In genomic region chr2:26764078-26764887, GRCh38 we compare ENCODE assay signal across 8 cellular contexts. TPM values are rescaled to one million over a fixed set of nuclear protein-coding genes. Genes with fewer than 3 reads are reported as not detected.
A peak's percentile ranks its signal among the peaks of the same experiment; 100 is the strongest.
DNase-seq lines count a peak whose midpoint lies in the region; ATAC-seq and TF ChIP-seq lines count a peak whose summit lies in the region.

TSS of gene SLC35F6 (plus strand) at chr2:26764284. CDS start at chr2:26764350, 66 bp downstream.

- H3K27ac ChIP-seq in WERI-Rb-1 (peak within 1 kb of the TSS; percentile 80), breast epithelium (peak within 1 kb of the TSS; percentile 93 to 94), iPS-20b (ENCODE audit: low read length) (no peak within 1 kb of the TSS), skeletal muscle tissue (ENCODE audit: low read depth, low read length) (peak within 1 kb of the TSS; percentile 81)

- peak; percentile 88 for TF ChIP-seq POLR2A in breast epithelium (IDR thresholded peaks at IDR 0.05)

- H3K9me3 ChIP-seq in WERI-Rb-1 (ENCODE audit: severe bottlenecking) (peaks cover 4% of the 10 kb centered on the region), breast epithelium (no peaks in the 10 kb centered on the region), iPS-20b (ENCODE audit: insufficient read depth, low read depth, low read length) (no peaks in the 10 kb centered on the region), skeletal muscle tissue (ENCODE audit: control insufficient read depth in 3 of 3, low read length in 3 of 3) (no peaks in the 10 kb centered on the region)

- H3K36me3 ChIP-seq in WERI-Rb-1: peaks cover 12% of the 10 kb centered on the region
- H3K36me3 ChIP-seq in breast epithelium: no peaks in the 10 kb centered on the region
- H3K36me3 ChIP-seq in iPS-20b (ENCODE audit: insufficient read depth, low read depth, low read length): no peaks in the 10 kb centered on the region
- H3K36me3 ChIP-seq in skeletal muscle tissue (ENCODE audit: control insufficient read depth in 3 of 3, insufficient read depth in 3 of 3, low read length in 3 of 3): no peaks in the 10 kb centered on the region

- H3K4me3 ChIP-seq in WERI-Rb-1 (ENCODE audit: low read depth, low read length) (peak within 1 kb of the TSS; percentile 76), breast epithelium (peak within 1 kb of the TSS; percentile 77 to 87 (median 82)), iPS-20b (ENCODE audit: low read length) (peak within 1 kb of the TSS; percentile 87), skeletal muscle tissue (ENCODE audit: low read length in 3 of 3) (peak within 1 kb of the TSS; percentile 81 to 96 (median 91))

- no peak for TF ChIP-seq CTCF in WERI-Rb-1 (IDR thresholded peaks at IDR 0.05; ENCODE audit: low read depth, low read length)
- TF ChIP-seq CTCF in breast epithelium (IDR thresholded peaks at IDR 0.05): no peak

- ATAC-seq in GM18502 (IDR thresholded peaks at IDR 0.05; ENCODE audit: poor library complexity, unreplicated experiment) (peak; percentile 82), HG02798 (IDR thresholded peaks at IDR 0.05; ENCODE audit: poor library complexity, unreplicated experiment) (peak; percentile 89)

- DNase-seq in NCI-H2029 (lab: John Stamatoyannopoulos, UW) (peak; percentile 71), WERI-Rb-1 (peak; percentile 87), breast epithelium (ENCODE audit: low spot score in 2 of 2) (peak; percentile 65 to 75), NK-92 (lab: John Stamatoyannopoulos, UW; ENCODE audit: unreplicated experiment) (no peak)

- H3K27me3 ChIP-seq in WERI-Rb-1 (ENCODE audit: insufficient read depth, low read depth, severe bottlenecking) (no peaks in the 10 kb centered on the region), breast epithelium (no peaks in the 10 kb centered on the region), iPS-20b (ENCODE audit: insufficient read depth, low read length) (peaks cover 10% of the 10 kb centered on the region; the same call in 1 of the 2 replicates), skeletal muscle tissue (ENCODE audit: control insufficient read depth in 3 of 3, insufficient read depth in 3 of 3, low read length in 3 of 3) (no peaks in the 10 kb centered on the region)

- intact Hi-C loops in breast epithelium (cut with DNase I; ENCODE audit: low total_unique reads): no loop called here

- H3K9ac ChIP-seq in iPS-20b (ENCODE audit: low read depth, low read length): peak within 1 kb of the TSS; percentile 85
- H3K9ac ChIP-seq in skeletal muscle tissue (ENCODE audit: low read depth in 1 of 3, low read length in 3 of 3): peak within 1 kb of the TSS; percentile 94 to 97 (median 96)

- peaks cover 5 to 11% of the 10 kb centered on the region in 2 donors for H3K4me1 ChIP-seq in breast epithelium
- H3K4me1 ChIP-seq in iPS-20b (ENCODE audit: insufficient read depth, low read length): no peaks in the 10 kb centered on the region
- peaks cover 20 to 43% (median 34%) of the 10 kb centered on the region in 3 donors for H3K4me1 ChIP-seq in skeletal muscle tissue (ENCODE audit: control insufficient read depth in 3 of 3, insufficient read depth in 3 of 3, low read length in 3 of 3)

RNA-seq across cellular contexts. Expression of gene SLC35F6, which starts in this region (rescaled TPM):
- total RNA-seq in breast epithelium (10 to 100 TPM; 32.8 to 57.3 (median 55.1) TPM), skeletal muscle tissue (7.8 TPM)
